1 cellular context compared by ENCODE assay signal in the genomic region with DNA sequence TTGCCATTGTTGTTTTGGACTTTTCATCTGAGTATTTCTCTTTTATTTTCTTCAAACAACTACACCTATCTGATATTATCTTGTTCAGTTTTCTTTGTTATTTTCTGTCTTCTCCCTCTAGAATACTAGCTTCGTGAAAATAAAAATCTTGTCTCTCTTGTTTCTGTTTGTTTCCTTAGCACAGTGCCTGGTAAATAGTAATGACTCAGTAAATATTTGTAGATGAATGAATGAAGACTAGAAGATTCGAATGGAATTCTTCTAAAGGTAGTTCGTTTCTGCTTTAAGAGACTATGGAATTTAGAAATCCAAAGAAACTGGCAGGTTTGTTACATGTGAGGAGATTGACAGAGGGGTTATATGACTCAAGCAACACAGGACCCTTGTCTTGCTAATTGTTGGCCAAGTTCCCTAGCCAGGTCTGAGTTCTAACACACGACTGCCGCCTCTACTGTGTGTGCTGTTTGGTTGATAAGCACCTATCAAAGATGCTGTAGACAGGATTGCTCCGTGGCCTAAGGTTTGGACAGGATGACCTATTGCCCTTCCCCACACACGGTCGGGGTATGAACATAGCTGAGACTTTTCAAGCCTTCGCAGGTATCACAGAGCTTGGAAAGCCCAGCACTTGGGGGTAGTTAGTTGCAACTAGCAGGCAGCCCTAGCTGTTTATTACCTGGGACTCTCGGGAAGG.
TF ChIP-seq lines count a peak whose summit lies in the region.

No MANE protein-coding gene starts in this region.

TF ChIP-seq in neural cell, 6 proteins besides CTCF, POLR2A, EP300 and RAD21 (continued from another document):
- TF ChIP-seq, protein P1, sequence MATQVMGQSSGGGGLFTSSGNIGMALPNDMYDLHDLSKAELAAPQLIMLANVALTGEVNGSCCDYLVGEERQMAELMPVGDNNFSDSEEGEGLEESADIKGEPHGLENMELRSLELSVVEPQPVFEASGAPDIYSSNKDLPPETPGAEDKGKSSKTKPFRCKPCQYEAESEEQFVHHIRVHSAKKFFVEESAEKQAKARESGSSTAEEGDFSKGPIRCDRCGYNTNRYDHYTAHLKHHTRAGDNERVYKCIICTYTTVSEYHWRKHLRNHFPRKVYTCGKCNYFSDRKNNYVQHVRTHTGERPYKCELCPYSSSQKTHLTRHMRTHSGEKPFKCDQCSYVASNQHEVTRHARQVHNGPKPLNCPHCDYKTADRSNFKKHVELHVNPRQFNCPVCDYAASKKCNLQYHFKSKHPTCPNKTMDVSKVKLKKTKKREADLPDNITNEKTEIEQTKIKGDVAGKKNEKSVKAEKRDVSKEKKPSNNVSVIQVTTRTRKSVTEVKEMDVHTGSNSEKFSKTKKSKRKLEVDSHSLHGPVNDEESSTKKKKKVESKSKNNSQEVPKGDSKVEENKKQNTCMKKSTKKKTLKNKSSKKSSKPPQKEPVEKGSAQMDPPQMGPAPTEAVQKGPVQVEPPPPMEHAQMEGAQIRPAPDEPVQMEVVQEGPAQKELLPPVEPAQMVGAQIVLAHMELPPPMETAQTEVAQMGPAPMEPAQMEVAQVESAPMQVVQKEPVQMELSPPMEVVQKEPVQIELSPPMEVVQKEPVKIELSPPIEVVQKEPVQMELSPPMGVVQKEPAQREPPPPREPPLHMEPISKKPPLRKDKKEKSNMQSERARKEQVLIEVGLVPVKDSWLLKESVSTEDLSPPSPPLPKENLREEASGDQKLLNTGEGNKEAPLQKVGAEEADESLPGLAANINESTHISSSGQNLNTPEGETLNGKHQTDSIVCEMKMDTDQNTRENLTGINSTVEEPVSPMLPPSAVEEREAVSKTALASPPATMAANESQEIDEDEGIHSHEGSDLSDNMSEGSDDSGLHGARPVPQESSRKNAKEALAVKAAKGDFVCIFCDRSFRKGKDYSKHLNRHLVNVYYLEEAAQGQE (IDR thresholded peaks at IDR 0.05; ENCODE audit: borderline replicate concordance): no peak
- TF ChIP-seq TAF1 (IDR thresholded peaks at IDR 0.05; ENCODE audit: low read depth) (no peak), MXI1 (conservative IDR thresholded peaks at IDR 0.05; ENCODE audit: poor library complexity, severe bottlenecking) (no peak), POLR2AphosphoS5 (IDR thresholded peaks at IDR 0.05) (no peak), SMC3 (conservative IDR thresholded peaks at IDR 0.05; ENCODE audit: poor library complexity) (no peak)
